7 cellular contexts compared by ENCODE assay signal in the genomic region with DNA sequence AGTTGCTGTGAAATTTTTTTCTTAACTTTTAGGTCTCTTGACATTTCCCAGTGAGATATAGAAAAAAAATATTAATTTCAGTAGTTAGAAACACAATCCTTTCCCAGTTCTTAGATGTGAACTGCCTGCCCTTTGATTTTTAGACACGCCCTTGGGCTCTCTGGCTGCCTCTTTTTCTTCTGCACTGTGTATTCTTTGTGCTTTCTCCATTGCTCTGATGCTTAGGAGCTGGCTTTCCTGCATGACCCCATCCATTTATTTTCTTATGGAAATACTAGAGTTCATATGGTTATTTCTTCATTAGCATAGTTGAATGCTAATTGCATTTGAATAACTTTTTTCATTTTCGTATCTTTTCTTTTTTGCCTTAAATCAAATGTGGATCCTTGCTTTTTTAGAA.
"Had no signal": no experiment of that assay in that cellular context is flagged by ENCODE, and none has a peak within 500 bp of the region (broad histone marks: within the 10 kb centered on the region; RNA-seq: fewer than 3 reads in every experiment).

No MANE protein-coding gene starts in this region.

- H3K4me1 Mint-ChIP-seq: IgD-negative memory B cell had no signal

- H3K4me3 Mint-ChIP-seq: IgD-negative memory B cell had no signal

- H3K36me3 Mint-ChIP-seq: IgD-negative memory B cell had no signal

- H3K27ac Mint-ChIP-seq: IgD-negative memory B cell had no signal

- H3K9ac ChIP-seq: KMS-11 had no signal

- H3K4me2 ChIP-seq: KMS-11 had no signal

- H3K27ac ChIP-seq: KMS-11 had no signal

- DNase-seq: GOT3, HCEC 1CT, Karpas-422, KBM-7 had no signal

- H3K9me3 Mint-ChIP-seq: IgD-negative memory B cell had no signal

- ATAC-seq: HepG2 had no signal

- H3K27me3 Mint-ChIP-seq: IgD-negative memory B cell had no signal
